In genomic region chr3:114400369-114400768, GRCh38 we compare ENCODE assay signal across 1 cellular context.
TF ChIP-seq lines count a peak whose summit lies in the region.

No MANE protein-coding gene starts in this region.

TF ChIP-seq in GM23338, 12 proteins besides CTCF, POLR2A, EP300 and RAD21 (continued from another document):
- TF ChIP-seq REST (IDR thresholded peaks at IDR 0.05; ENCODE audit: unreplicated experiment): no peak
- TF ChIP-seq ZNF331 (CRISPR knock-in tag; IDR thresholded peaks at IDR 0.05; ENCODE audit: low read depth): no peak
- no peak for TF ChIP-seq EZH2 (IDR thresholded peaks at IDR 0.05; ENCODE audit: low read depth, unreplicated experiment)
- no peak for TF ChIP-seq STAT1 (IDR thresholded peaks at IDR 0.05; ENCODE audit: unreplicated experiment)
- no peak for TF ChIP-seq ZNF114 (CRISPR knock-in tag; IDR thresholded peaks at IDR 0.05)
- TF ChIP-seq NANOG (IDR thresholded peaks at IDR 0.05; ENCODE audit: borderline replicate concordance): no peak
- TF ChIP-seq POLR2AphosphoS5 (IDR thresholded peaks at IDR 0.05; ENCODE audit: low read depth): no peak
- TF ChIP-seq EZH2phosphoT487 (IDR thresholded peaks at IDR 0.05; ENCODE audit: unreplicated experiment): no peak
- no peak for TF ChIP-seq CREB1 (CRISPR knock-in tag; IDR thresholded peaks at IDR 0.05; ENCODE audit: low read depth)
- TF ChIP-seq ZNF462 (CRISPR knock-in tag; IDR thresholded peaks at IDR 0.05): no peak
